ENCODE assay signal across 1 cellular context in the genomic region with DNA sequence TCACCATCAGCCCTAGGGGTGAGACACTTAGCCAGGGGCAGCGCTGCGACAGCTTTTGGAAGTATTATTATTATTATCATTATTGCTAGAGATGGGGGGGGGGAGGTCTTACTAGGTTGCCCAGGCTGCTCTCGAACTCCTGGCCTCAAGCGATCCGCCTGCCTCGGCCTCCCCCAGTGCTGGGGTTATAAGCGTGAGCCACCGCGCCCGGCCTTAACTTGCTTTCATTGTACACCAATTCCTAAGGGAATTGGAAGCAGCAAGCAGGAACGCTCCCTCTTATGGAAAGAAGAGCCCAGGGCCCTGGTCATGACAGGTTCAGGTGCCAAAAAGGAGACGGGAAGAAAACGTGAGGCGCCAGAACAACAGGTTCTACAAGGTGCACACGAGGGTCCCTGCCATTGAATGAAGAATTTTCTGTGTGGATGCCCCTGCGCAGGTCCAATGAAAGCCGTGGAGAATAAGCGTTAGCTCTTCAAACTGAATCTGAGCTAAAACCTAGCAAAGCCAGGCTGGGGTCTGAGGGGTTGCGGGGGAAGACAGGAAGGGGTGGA.
TF ChIP-seq lines count a peak whose summit lies in the region.

No MANE protein-coding gene starts in this region.

TF ChIP-seq in HepG2, 621 proteins besides CTCF, POLR2A, EP300 and RAD21:
- TF ChIP-seq DMAP1 (CRISPR knock-in tag; IDR thresholded peaks at IDR 0.05) (no peak), NONO (IDR thresholded peaks at IDR 0.05) (no peak), NONO (CRISPR knock-in tag; conservative IDR thresholded peaks at IDR 0.05) (no peak), ZNF670 (CRISPR knock-in tag; IDR thresholded peaks at IDR 0.05; ENCODE audit: borderline replicate concordance) (peak; percentile 19; the same call in 1 of the 2 replicates)
